14 cellular contexts compared by ENCODE assay signal in the genomic region with DNA sequence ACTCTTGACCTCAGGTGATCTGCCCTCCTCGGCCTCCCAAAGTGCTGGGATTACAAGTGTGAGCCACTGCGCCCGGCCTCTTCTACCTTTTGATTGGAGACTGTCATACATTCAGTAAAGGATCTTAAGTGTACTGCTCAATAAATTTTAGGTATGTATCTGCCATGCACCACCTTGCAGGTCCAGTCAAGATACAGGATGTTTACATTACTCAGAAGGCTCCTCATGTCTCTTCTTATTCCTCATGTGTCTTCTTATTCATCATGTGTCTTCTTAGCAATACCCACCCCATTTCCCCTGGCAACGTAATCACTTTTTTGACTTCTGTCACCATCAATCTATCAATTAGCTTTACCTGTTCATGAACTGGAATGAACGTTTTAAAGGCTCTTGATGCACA. TPM values are rescaled to one million over a fixed set of nuclear protein-coding genes. Genes with fewer than 3 reads are reported as not detected.
DNase-seq lines count a peak whose midpoint lies in the region; TF ChIP-seq lines count a peak whose summit lies in the region.
"Had no signal": no experiment of that assay in that cellular context is flagged by ENCODE, and none has a peak within 500 bp of the region (broad histone marks: within the 10 kb centered on the region; RNA-seq: fewer than 3 reads in every experiment).

No MANE protein-coding gene starts in this region.

- H3K27ac Mint-ChIP-seq in activated naive CD4-positive, alpha-beta T cell treated with anti-CD3 and anti-CD28 coated beads, Interleukin-2, amount 10 ng/mL, durations not matched to agents 7 days and 5 days: peak overlapping the region; percentile 62
- H3K27ac Mint-ChIP-seq in activated naive CD8-positive, alpha-beta T cell treated with anti-CD3 and anti-CD28 coated beads for 36 hours: no peak overlapping the region
- H3K27ac Mint-ChIP-seq: CD4-positive, alpha-beta T cell had no signal

- CTCF ChIA-PET in activated naive CD4-positive, alpha-beta T cell treated with anti-CD3 and anti-CD28 coated beads, Interleukin-2, amount 10 ng/mL, durations not matched to agents 7 days and 5 days (lab: Charles Lee): interaction anchor here (1.0 to 2.8 kb wide), 2 partner anchors 14 to 138 kb away, joined by 3 to 6 read pairs; no protein-coding TSS in a partner anchor

- H3K9me2 ChIP-seq in Karpas-422 (replicated peaks; ENCODE audit: insufficient read depth, low read length): no peaks in the 10 kb centered on the region

- no peak for DNase-seq in activated naive CD4-positive, alpha-beta T cell treated with anti-CD3 and anti-CD28 coated beads, Interleukin-2, amount 10 ng/mL, durations not matched to agents 7 days and 5 days
- no peak for DNase-seq in activated naive CD4-positive, alpha-beta T cell treated with anti-CD3 and anti-CD28 coated beads, Interleukin-2, amount 50 U/mL, for 16 hours
- DNase-seq in Karpas-422 (peak; percentile 38), epithelial cell of esophagus (ENCODE audit: low read depth) (peak; percentile 67), foreskin fibroblast (no peak)
- DNase-seq in activated naive CD8-positive, alpha-beta T cell treated with anti-CD3 and anti-CD28 coated beads for 36 hours: no peak
- no peak for DNase-seq in effector CD4-positive, alpha-beta T cell
- DNase-seq: ACHN; CD4-positive, alpha-beta T cell; DMS79 treated with DMSO at 0.1 percent for 48 hours; EL; GDM1 had no signal

- H3K4me1 ChIP-seq in Karpas-422 (ENCODE audit: low read length): peaks cover 3% of the 10 kb centered on the region; the same call in 1 of the 2 replicates
- H3K4me1 ChIP-seq: HAP-1 had no signal

- H3K36me3 Mint-ChIP-seq in activated naive CD4-positive, alpha-beta T cell treated with anti-CD3 and anti-CD28 coated beads, Interleukin-2, amount 10 ng/mL, durations not matched to agents 7 days and 5 days: peaks cover 33% of the 10 kb centered on the region
- H3K36me3 Mint-ChIP-seq in activated naive CD8-positive, alpha-beta T cell treated with anti-CD3 and anti-CD28 coated beads for 36 hours: peaks cover 3% of the 10 kb centered on the region

- H3K9me3 Mint-ChIP-seq in activated naive CD4-positive, alpha-beta T cell treated with anti-CD3 and anti-CD28 coated beads, Interleukin-2, amount 10 ng/mL, durations not matched to agents 7 days and 5 days: no peaks in the 10 kb centered on the region
- H3K9me3 Mint-ChIP-seq in activated naive CD8-positive, alpha-beta T cell treated with anti-CD3 and anti-CD28 coated beads for 36 hours: no peaks in the 10 kb centered on the region
- H3K9me3 Mint-ChIP-seq: CD4-positive, alpha-beta T cell had no signal

- H3K4me3 ChIP-seq in Karpas-422 (ENCODE audit: low read length): no peak overlapping the region
- H3K4me3 ChIP-seq in epithelial cell of esophagus (ENCODE audit: low read length): no peak overlapping the region
- H3K4me3 ChIP-seq in foreskin fibroblast (ENCODE audit: low read depth in 1 of 2, low read length in 2 of 2): no peak overlapping the region
- H3K4me3 ChIP-seq: BLaER1 treated with 17β-estradiol and CSF1 and Interleukin-3, amounts not matched to agents 10 nM and 100 nM; HAP-1 had no signal

- no peak overlapping the region for H3K9ac ChIP-seq in Karpas-422 (ENCODE audit: low read length)

- no peaks in the 10 kb centered on the region for H3K27me3 Mint-ChIP-seq in activated naive CD4-positive, alpha-beta T cell treated with anti-CD3 and anti-CD28 coated beads, Interleukin-2, amount 10 ng/mL, durations not matched to agents 7 days and 5 days
- H3K27me3 Mint-ChIP-seq in activated naive CD8-positive, alpha-beta T cell treated with anti-CD3 and anti-CD28 coated beads for 36 hours: no peaks in the 10 kb centered on the region
- H3K27me3 Mint-ChIP-seq: CD4-positive, alpha-beta T cell had no signal

- H3K9me3 ChIP-seq in Karpas-422 (ENCODE audit: low read length): no peaks in the 10 kb centered on the region
- H3K9me3 ChIP-seq: BLaER1 treated with 17β-estradiol and CSF1 and Interleukin-3, amounts not matched to agents 10 nM and 100 nM; HAP-1 had no signal

- H2AFZ ChIP-seq in Karpas-422 (ENCODE audit: low read length): no peak overlapping the region

- TF ChIP-seq CTCF in epithelial cell of esophagus (IDR thresholded peaks at IDR 0.05; ENCODE audit: insufficient read depth, low read depth, low read length, missing control alignments): no peak
- TF ChIP-seq CTCF in foreskin fibroblast (IDR thresholded peaks at IDR 0.05; ENCODE audit: low read depth, low read length): no peak

- peaks cover 6% of the 10 kb centered on the region for H3K4me1 Mint-ChIP-seq in activated naive CD4-positive, alpha-beta T cell treated with anti-CD3 and anti-CD28 coated beads, Interleukin-2, amount 10 ng/mL, durations not matched to agents 7 days and 5 days
- peaks cover 7% of the 10 kb centered on the region for H3K4me1 Mint-ChIP-seq in activated naive CD8-positive, alpha-beta T cell treated with anti-CD3 and anti-CD28 coated beads for 36 hours

- H3K79me2 ChIP-seq in Karpas-422 (ENCODE audit: low read length): peaks cover 8% of the 10 kb centered on the region; the same call in 1 of the 2 replicates

- H3K4me2 ChIP-seq in Karpas-422 (ENCODE audit: low read depth, low read length, poor library complexity, severe bottlenecking): no peak overlapping the region
- H3K4me2 ChIP-seq: BLaER1 treated with 17β-estradiol and CSF1 and Interleukin-3, amounts not matched to agents 10 nM and 100 nM had no signal

- no peaks in the 10 kb centered on the region for H4K20me1 ChIP-seq in Karpas-422 (ENCODE audit: insufficient read depth, low read depth, low read length)

- H3K4me3 Mint-ChIP-seq in activated naive CD4-positive, alpha-beta T cell treated with anti-CD3 and anti-CD28 coated beads, Interleukin-2, amount 10 ng/mL, durations not matched to agents 7 days and 5 days: no peak overlapping the region
- H3K4me3 Mint-ChIP-seq in activated naive CD8-positive, alpha-beta T cell treated with anti-CD3 and anti-CD28 coated beads for 36 hours: no peak overlapping the region
- H3K4me3 Mint-ChIP-seq: CD4-positive, alpha-beta T cell had no signal

- no peaks in the 10 kb centered on the region for H3K27me3 ChIP-seq in Karpas-422 (ENCODE audit: low read length)
- H3K27me3 ChIP-seq: BLaER1 treated with 17β-estradiol and CSF1 and Interleukin-3, amounts not matched to agents 10 nM and 100 nM had no signal

- H3K36me3 ChIP-seq in Karpas-422 (ENCODE audit: insufficient read depth, low read length): 0 out of 2 replicates have a peak, but pooled peaks cover 7% of the 10 kb centered on the region

- H3K27ac ChIP-seq in Karpas-422 (ENCODE audit: low read length): no peak overlapping the region
- H3K27ac ChIP-seq: BLaER1 treated with 17β-estradiol and CSF1 and Interleukin-3, amounts not matched to agents 10 nM and 100 nM had no signal

RNA-seq across cellular contexts. Expression of gene MEA1, which starts 7.9 kb away (rescaled TPM):
- 51.7 and 113 TPM in 2 replicates for total RNA-seq in Karpas-422 (2014; rRNA removed; shearing (Covaris generic); ENCODE audit: low replicate concordance)
- 100 to 1,000 TPM in 1 of 2 experiments, 10 to 100 TPM in 1; 98.6 to 105 TPM for total RNA-seq in activated naive CD8-positive, alpha-beta T cell treated with anti-CD3 and anti-CD28 coated beads for 36 hours

RNA-seq across cellular contexts. Expression of gene KLHDC3, which starts 8.2 kb away (rescaled TPM):
- 53.7 and 81.1 TPM in 2 replicates for total RNA-seq in Karpas-422 (2014; rRNA removed; shearing (Covaris generic); ENCODE audit: low replicate concordance)
- total RNA-seq in activated naive CD8-positive, alpha-beta T cell treated with anti-CD3 and anti-CD28 coated beads for 36 hours: 10 to 100 TPM; 65.8 to 66.1 TPM

RNA-seq across cellular contexts. Expression of gene RRP36, which starts 15.6 kb away (rescaled TPM):
- 31.5 and 46.2 TPM in 2 replicates for total RNA-seq in Karpas-422 (2014; rRNA removed; shearing (Covaris generic); ENCODE audit: low replicate concordance)
- total RNA-seq in activated naive CD8-positive, alpha-beta T cell treated with anti-CD3 and anti-CD28 coated beads for 36 hours: 10 to 100 TPM; 87.6 to 93.0 TPM

RNA-seq across cellular contexts. Expression of gene PPP2R5D, which starts 21.5 kb away (rescaled TPM):
- total RNA-seq in Karpas-422 (2014; rRNA removed; shearing (Covaris generic); ENCODE audit: low replicate concordance): 34.8 and 39.8 TPM in 2 replicates
- total RNA-seq in activated naive CD8-positive, alpha-beta T cell treated with anti-CD3 and anti-CD28 coated beads for 36 hours: 10 to 100 TPM; 43.0 to 43.4 TPM

RNA-seq across cellular contexts. Expression of gene PEX6, which starts 26.9 kb away (rescaled TPM):
- total RNA-seq in Karpas-422 (2014; rRNA removed; shearing (Covaris generic); ENCODE audit: low replicate concordance): 16.7 and 34.2 TPM in 2 replicates
- 10 to 100 TPM; 15.2 to 16.7 TPM for total RNA-seq in activated naive CD8-positive, alpha-beta T cell treated with anti-CD3 and anti-CD28 coated beads for 36 hours

Comparison
In these comparisons a context has a peak if more than half of its experiments do, and no peak if none do; other contexts are left out.
1. DNase-seq: peak in Karpas-422 (single experiment) and epithelial cell of esophagus (single experiment); none in activated naive CD4-positive, alpha-beta T cell treated with anti-CD3 and anti-CD28 coated beads, Interleukin-2, amount 10 ng/mL, durations not matched to agents 7 days and 5 days (single experiment), activated naive CD4-positive, alpha-beta T cell treated with anti-CD3 and anti-CD28 coated beads, Interleukin-2, amount 50 U/mL, for 16 hours (single experiment), activated naive CD8-positive, alpha-beta T cell treated with anti-CD3 and anti-CD28 coated beads for 36 hours (single experiment), effector CD4-positive, alpha-beta T cell (single experiment) and foreskin fibroblast (0 of 2).